5 cellular contexts compared by ENCODE assay signal in genomic region chr3:98005438-98005837, GRCh38. TPM values are rescaled to one million over a fixed set of nuclear protein-coding genes. Genes with fewer than 3 reads are reported as not detected.
"Had no signal": no experiment of that assay in that cellular context is flagged by ENCODE, and none has a peak within 500 bp of the region (broad histone marks: within the 10 kb centered on the region; RNA-seq: fewer than 3 reads in every experiment).

No MANE protein-coding gene starts in this region.

- FAIRE-seq: HepG2, HTR-8/SVneo, K562 had no signal

- DNase-seq: IMR-90 had no signal

RNA-seq across cellular contexts. Expression of gene GABRR3, which starts 29.7 kb away (rescaled TPM):
- polyA plus RNA-seq: IgD-negative memory B cell, IMR-90, K562 had no signal
